In genomic region chr6:155125916-155126315, GRCh38 we compare ENCODE assay signal across 20 cellular contexts.
A peak's percentile ranks its signal among the peaks of the same experiment; 100 is the strongest.
DNase-seq lines count a peak whose midpoint lies in the region; FAIRE-seq and TF ChIP-seq lines count a peak whose summit lies in the region.
"Had no signal": no experiment of that assay in that cellular context is flagged by ENCODE, and none has a peak within 500 bp of the region (broad histone marks: within the 10 kb centered on the region; RNA-seq: fewer than 3 reads in every experiment).

No MANE protein-coding gene starts in this region.

- H3K79me2 ChIP-seq in astrocyte (ENCODE audit: insufficient read depth, low read length) = no peaks in the 10 kb centered on the region
- H3K79me2 ChIP-seq in MM.1S (ENCODE audit: low read length) = no peaks in the 10 kb centered on the region

- no peaks in the 10 kb centered on the region for H3K9me3 Mint-ChIP-seq in T-helper 2 cell treated with Interferon-gamma antibody and Interleukin-4, amounts not matched to agents 5 μg/mL and 100 μg/mL, for 36 hours
- no peaks in the 10 kb centered on the region for H3K9me3 Mint-ChIP-seq in astrocyte (ENCODE audit: unreplicated experiment)
- H3K9me3 Mint-ChIP-seq: mesothelial cell of epicardium; neural progenitor cell; T-helper 1 cell treated with Interleukin-12 subunit alpha and Interleukin-12 subunit beta and Interleukin-4 antibody, amounts not matched to agents 30 μg/mL and 1 μg/mL, for 36 hours had no signal

- no peak overlapping the region for H3K4me2 ChIP-seq in astrocyte (ENCODE audit: low read length)
- H3K4me2 ChIP-seq in MM.1S (ENCODE audit: low read depth, low read length) = no peak overlapping the region
- H3K4me2 ChIP-seq: neural progenitor cell had no signal

- H4K20me1 ChIP-seq in astrocyte (ENCODE audit: insufficient read depth, low read length) (no peaks in the 10 kb centered on the region), MM.1S (ENCODE audit: insufficient read depth, low read length) (no peaks in the 10 kb centered on the region)

- H3K4me3 Mint-ChIP-seq in T-helper 2 cell treated with Interferon-gamma antibody and Interleukin-4, amounts not matched to agents 5 μg/mL and 100 μg/mL, for 36 hours = no peak overlapping the region
- H3K4me3 Mint-ChIP-seq in astrocyte (ENCODE audit: unreplicated experiment) = no peak overlapping the region
- H3K4me3 Mint-ChIP-seq: mesothelial cell of epicardium; neural progenitor cell; T-helper 1 cell treated with Interleukin-12 subunit alpha and Interleukin-12 subunit beta and Interleukin-4 antibody, amounts not matched to agents 30 μg/mL and 1 μg/mL, for 36 hours had no signal

- H3K27ac Mint-ChIP-seq in T-helper 2 cell treated with Interferon-gamma antibody and Interleukin-4, amounts not matched to agents 5 μg/mL and 100 μg/mL, for 36 hours = peak overlapping the region; percentile 46
- peak overlapping the region; percentile 16 for H3K27ac Mint-ChIP-seq in astrocyte (ENCODE audit: unreplicated experiment)
- H3K27ac Mint-ChIP-seq: mesothelial cell of epicardium; T-helper 1 cell treated with Interleukin-12 subunit alpha and Interleukin-12 subunit beta and Interleukin-4 antibody, amounts not matched to agents 30 μg/mL and 1 μg/mL, for 36 hours had no signal

- H3K4me3 ChIP-seq in astrocyte (ENCODE audit: insufficient read depth, low read depth, low read length) = no peak overlapping the region
- no peak overlapping the region for H3K4me3 ChIP-seq in MM.1S (ENCODE audit: low read length)
- H3K4me3 ChIP-seq: dorsolateral prefrontal cortex, esophagus muscularis mucosa, neural progenitor cell had no signal

- no peak for TF ChIP-seq CTCF in astrocyte (IDR thresholded peaks at IDR 0.05; ENCODE audit: insufficient read depth, low read depth, low read length)
- no peak for TF ChIP-seq CTCF in MM.1S (IDR thresholded peaks at IDR 0.05; ENCODE audit: low read length)

- FAIRE-seq in astrocyte (lab: Jason Lieb, UNC) = no peak
- FAIRE-seq: GM19239 had no signal

- no peaks in the 10 kb centered on the region for H3K27me3 ChIP-seq in astrocyte (ENCODE audit: insufficient read depth, low read length)
- H3K27me3 ChIP-seq in MM.1S (replicated peaks; ENCODE audit: insufficient read depth, low read length) = no peaks in the 10 kb centered on the region
- H3K27me3 ChIP-seq: dorsolateral prefrontal cortex, esophagus muscularis mucosa had no signal

- no peaks in the 10 kb centered on the region for H3K9me3 ChIP-seq in astrocyte (ENCODE audit: insufficient read depth, low read depth, low read length)
- H3K9me3 ChIP-seq in MM.1S (replicated peaks; ENCODE audit: insufficient read depth, low read length) = no peaks in the 10 kb centered on the region
- H3K9me3 ChIP-seq: esophagus muscularis mucosa had no signal

- H3K27ac ChIP-seq in astrocyte (ENCODE audit: low read depth, low read length) (peak overlapping the region; percentile 86), MM.1S (ENCODE audit: low read length) (no peak overlapping the region)
- H3K27ac ChIP-seq: C4-2B, dorsolateral prefrontal cortex, esophagus muscularis mucosa, neural progenitor cell had no signal

- peaks cover 5% of the 10 kb centered on the region for H3K36me3 Mint-ChIP-seq in T-helper 2 cell treated with Interferon-gamma antibody and Interleukin-4, amounts not matched to agents 5 μg/mL and 100 μg/mL, for 36 hours (ENCODE audit: low read depth)
- H3K36me3 Mint-ChIP-seq in astrocyte (ENCODE audit: low read depth, unreplicated experiment) = peaks cover 12% of the 10 kb centered on the region

- H3K9me2 ChIP-seq in MM.1S (replicated peaks; ENCODE audit: insufficient read depth, low read length) = no peaks in the 10 kb centered on the region

- no peak overlapping the region for H3K9ac ChIP-seq in astrocyte (ENCODE audit: low read length)
- no peak overlapping the region for H3K9ac ChIP-seq in MM.1S (ENCODE audit: low read length)
- H3K9ac ChIP-seq: neural progenitor cell had no signal

- no peak for DNase-seq in T-helper 2 cell treated with Interferon-gamma antibody and Interleukin-4, amounts not matched to agents 5 μg/mL and 100 μg/mL, for 36 hours (ENCODE audit: low spot score)
- DNase-seq in T-helper 2 cell = no peak
- peak; percentile 62 for DNase-seq in HCEC 1CT
- peak; percentile 80 for DNase-seq in astrocyte (ENCODE audit: low read depth)
- peak; percentile 34 for DNase-seq in foreskin melanocyte
- no peak for DNase-seq in GF-D8 (lab: John Stamatoyannopoulos, UW)
- no peak for DNase-seq in MM.1S
- DNase-seq in DMS114 treated with DMSO at 0.1 percent for 48 hours (lab: John Stamatoyannopoulos, UW; ENCODE audit: unreplicated experiment) = no peak
- DNase-seq: 8988T; activated naive CD4-positive, alpha-beta T cell; DMS53; dorsolateral prefrontal cortex; NCI-H1694 treated with DMSO at 0.1 percent for 48 hours; stimulated activated naive CD4-positive, alpha-beta T cell had no signal

- no peaks in the 10 kb centered on the region for H3K36me3 ChIP-seq in astrocyte (ENCODE audit: insufficient read depth, low read length)
- H3K36me3 ChIP-seq in MM.1S (replicated peaks; ENCODE audit: insufficient read depth, low read length) = no peaks in the 10 kb centered on the region
- H3K36me3 ChIP-seq: neural progenitor cell had no signal

- peaks cover 24% of the 10 kb centered on the region for H3K4me1 Mint-ChIP-seq in T-helper 2 cell treated with Interferon-gamma antibody and Interleukin-4, amounts not matched to agents 5 μg/mL and 100 μg/mL, for 36 hours (ENCODE audit: low read depth)
- peaks cover 62% of the 10 kb centered on the region for H3K4me1 Mint-ChIP-seq in astrocyte (ENCODE audit: low read depth, unreplicated experiment)

- H3K27me3 Mint-ChIP-seq in T-helper 2 cell treated with Interferon-gamma antibody and Interleukin-4, amounts not matched to agents 5 μg/mL and 100 μg/mL, for 36 hours (ENCODE audit: low read depth) = no peaks in the 10 kb centered on the region
- H3K27me3 Mint-ChIP-seq in astrocyte (ENCODE audit: low read depth, unreplicated experiment) = no peaks in the 10 kb centered on the region

- H2AFZ ChIP-seq in astrocyte (ENCODE audit: low read depth, low read length) (no peak overlapping the region), MM.1S (ENCODE audit: low read length) (no peak overlapping the region)
- H2AFZ ChIP-seq: neural progenitor cell had no signal

- H3K4me1 ChIP-seq in astrocyte (ENCODE audit: insufficient read depth, low read length) (peaks cover 30% of the 10 kb centered on the region), MM.1S (ENCODE audit: low read length) (no peaks in the 10 kb centered on the region)

- no peaks in the 10 kb centered on the region for H3F3A ChIP-seq in MM.1S (ENCODE audit: insufficient read depth, low read length)

Comparison
In these comparisons a context has a peak if more than half of its experiments do, and no peak if none do; other contexts are left out.
1. DNase-seq: peak in HCEC 1CT (single experiment), astrocyte (single experiment) and foreskin melanocyte (single experiment); none in T-helper 2 cell treated with Interferon-gamma antibody and Interleukin-4, amounts not matched to agents 5 μg/mL and 100 μg/mL, for 36 hours (single experiment), T-helper 2 cell (0 of 5), GF-D8 (single experiment), MM.1S (single experiment) and DMS114 treated with DMSO at 0.1 percent for 48 hours (single experiment).